In genomic region chr6:32127717-32128592, GRCh38 we compare ENCODE assay signal across 1 cellular context.
TF ChIP-seq lines count a peak whose summit lies in the region.

Gene ATF6B (minus strand): TSS chr6:32128246. CDS start chr6:32128207, 39 bp downstream.

TF ChIP-seq in K562, 482 proteins besides CTCF, POLR2A, EP300 and RAD21 (continued from another document):
- TF ChIP-seq, protein P1, sequence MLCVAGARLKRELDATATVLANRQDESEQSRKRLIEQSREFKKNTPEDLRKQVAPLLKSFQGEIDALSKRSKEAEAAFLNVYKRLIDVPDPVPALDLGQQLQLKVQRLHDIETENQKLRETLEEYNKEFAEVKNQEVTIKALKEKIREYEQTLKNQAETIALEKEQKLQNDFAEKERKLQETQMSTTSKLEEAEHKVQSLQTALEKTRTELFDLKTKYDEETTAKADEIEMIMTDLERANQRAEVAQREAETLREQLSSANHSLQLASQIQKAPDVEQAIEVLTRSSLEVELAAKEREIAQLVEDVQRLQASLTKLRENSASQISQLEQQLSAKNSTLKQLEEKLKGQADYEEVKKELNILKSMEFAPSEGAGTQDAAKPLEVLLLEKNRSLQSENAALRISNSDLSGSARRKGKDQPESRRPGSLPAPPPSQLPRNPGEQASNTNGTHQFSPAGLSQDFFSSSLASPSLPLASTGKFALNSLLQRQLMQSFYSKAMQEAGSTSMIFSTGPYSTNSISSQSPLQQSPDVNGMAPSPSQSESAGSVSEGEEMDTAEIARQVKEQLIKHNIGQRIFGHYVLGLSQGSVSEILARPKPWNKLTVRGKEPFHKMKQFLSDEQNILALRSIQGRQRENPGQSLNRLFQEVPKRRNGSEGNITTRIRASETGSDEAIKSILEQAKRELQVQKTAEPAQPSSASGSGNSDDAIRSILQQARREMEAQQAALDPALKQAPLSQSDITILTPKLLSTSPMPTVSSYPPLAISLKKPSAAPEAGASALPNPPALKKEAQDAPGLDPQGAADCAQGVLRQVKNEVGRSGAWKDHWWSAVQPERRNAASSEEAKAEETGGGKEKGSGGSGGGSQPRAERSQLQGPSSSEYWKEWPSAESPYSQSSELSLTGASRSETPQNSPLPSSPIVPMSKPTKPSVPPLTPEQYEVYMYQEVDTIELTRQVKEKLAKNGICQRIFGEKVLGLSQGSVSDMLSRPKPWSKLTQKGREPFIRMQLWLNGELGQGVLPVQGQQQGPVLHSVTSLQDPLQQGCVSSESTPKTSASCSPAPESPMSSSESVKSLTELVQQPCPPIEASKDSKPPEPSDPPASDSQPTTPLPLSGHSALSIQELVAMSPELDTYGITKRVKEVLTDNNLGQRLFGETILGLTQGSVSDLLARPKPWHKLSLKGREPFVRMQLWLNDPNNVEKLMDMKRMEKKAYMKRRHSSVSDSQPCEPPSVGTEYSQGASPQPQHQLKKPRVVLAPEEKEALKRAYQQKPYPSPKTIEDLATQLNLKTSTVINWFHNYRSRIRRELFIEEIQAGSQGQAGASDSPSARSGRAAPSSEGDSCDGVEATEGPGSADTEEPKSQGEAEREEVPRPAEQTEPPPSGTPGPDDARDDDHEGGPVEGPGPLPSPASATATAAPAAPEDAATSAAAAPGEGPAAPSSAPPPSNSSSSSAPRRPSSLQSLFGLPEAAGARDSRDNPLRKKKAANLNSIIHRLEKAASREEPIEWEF (CRISPR knock-in tag; IDR thresholded peaks at IDR 0.05), result no peak
- TF ChIP-seq PCBP2 (IDR thresholded peaks at IDR 0.05; ENCODE audit: low read depth, low read length, poor library complexity, severe bottlenecking), result no peak
- TF ChIP-seq, protein P2, sequence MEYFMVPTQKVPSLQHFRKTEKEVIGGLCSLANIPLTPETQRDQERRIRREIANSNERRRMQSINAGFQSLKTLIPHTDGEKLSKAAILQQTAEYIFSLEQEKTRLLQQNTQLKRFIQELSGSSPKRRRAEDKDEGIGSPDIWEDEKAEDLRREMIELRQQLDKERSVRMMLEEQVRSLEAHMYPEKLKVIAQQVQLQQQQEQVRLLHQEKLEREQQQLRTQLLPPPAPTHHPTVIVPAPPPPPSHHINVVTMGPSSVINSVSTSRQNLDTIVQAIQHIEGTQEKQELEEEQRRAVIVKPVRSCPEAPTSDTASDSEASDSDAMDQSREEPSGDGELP (CRISPR knock-in tag; IDR thresholded peaks at IDR 0.05; ENCODE audit: borderline replicate concordance), result peak; percentile 89; the same call in 1 of the 2 replicates
- TF ChIP-seq ZNF174 (CRISPR knock-in tag; IDR thresholded peaks at IDR 0.05), result no peak
- TF ChIP-seq NCOA1 (IDR thresholded peaks at IDR 0.05; ENCODE audit: low read depth), result 0 out of 2 replicates have a peak, but pooled peaks have one; percentile 24
- peak; percentile 73 to 94 (median 91) for TF ChIP-seq YY1 (IDR thresholded peaks at IDR 0.05; ENCODE audit: borderline replicate concordance in 1 of 3, control insufficient read depth in 1 of 3, extremely low read depth in 1 of 3, insufficient read depth in 3 of 3, insufficient read length in 1 of 3, insufficient replicate concordance in 2 of 3, low read depth in 1 of 3, low read length in 2 of 3)
- TF ChIP-seq POLR2G (IDR thresholded peaks at IDR 0.05; ENCODE audit: low read depth, low read length), result peak; percentile 81
- TF ChIP-seq XRCC3 (IDR thresholded peaks at IDR 0.05), result no peak
- peak; percentile 87 for TF ChIP-seq KDM5B (IDR thresholded peaks at IDR 0.05; ENCODE audit: insufficient replicate concordance, low read depth, low read length)
- TF ChIP-seq FOXP1 (CRISPR knock-in tag; IDR thresholded peaks at IDR 0.05), result no peak
- TF ChIP-seq ETV1 (tag; conservative IDR thresholded peaks at IDR 0.05; ENCODE audit: low read depth), result no peak
- no peak for TF ChIP-seq GABPB2 (CRISPR knock-in tag; conservative IDR thresholded peaks at IDR 0.05)
- TF ChIP-seq NBN (IDR thresholded peaks at IDR 0.05; ENCODE audit: low read depth), result peak; percentile 53; the same call in 1 of the 2 replicates
- TF ChIP-seq TOE1 (IDR thresholded peaks at IDR 0.05; ENCODE audit: borderline replicate concordance), result peak; percentile 69; the same call in 1 of the 2 replicates
- TF ChIP-seq TOE1 (CRISPR knock-in tag; IDR thresholded peaks at IDR 0.05; ENCODE audit: borderline replicate concordance, low read depth), result no peak
- no peak for TF ChIP-seq EHMT2 (IDR thresholded peaks at IDR 0.05)
- no peak for TF ChIP-seq ZKSCAN8 (CRISPR knock-in tag; IDR thresholded peaks at IDR 0.05)
- TF ChIP-seq NKRF (IDR thresholded peaks at IDR 0.05; ENCODE audit: borderline replicate concordance), result peak; percentile 86
- no peak for TF ChIP-seq ZNF121 (CRISPR knock-in tag; conservative IDR thresholded peaks at IDR 0.05)
- TF ChIP-seq SMAD2 (IDR thresholded peaks at IDR 0.05; ENCODE audit: low read depth, low read length), result no peak
- no peak for TF ChIP-seq ETS2 (tag; IDR thresholded peaks at IDR 0.05; ENCODE audit: borderline replicate concordance, poor library complexity, severe bottlenecking)
- no peak for TF ChIP-seq NONO (IDR thresholded peaks at IDR 0.05; ENCODE audit: low read depth in 2 of 2, low read length in 1 of 2)
